17 cellular contexts compared by ENCODE assay signal in the genomic region with DNA sequence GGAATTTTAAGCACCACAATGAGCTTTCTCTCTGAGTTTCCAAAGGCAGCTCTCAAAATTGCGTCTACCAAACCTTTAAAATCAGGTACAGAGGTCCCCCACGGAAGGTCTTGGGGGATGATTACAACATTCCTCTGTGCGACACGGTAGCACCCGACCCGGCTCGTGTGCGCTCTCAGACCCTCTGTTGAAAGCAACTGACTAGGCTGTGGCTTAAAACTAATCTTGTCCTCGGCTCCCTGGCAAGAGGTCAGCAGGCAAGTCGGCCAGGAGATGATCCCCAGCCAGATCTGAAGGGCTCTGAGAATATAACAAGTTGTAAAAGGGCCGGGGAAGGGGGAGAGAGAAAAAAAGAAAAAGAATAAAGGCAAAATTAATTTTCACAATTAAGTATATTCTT.
DNase-seq lines count a peak whose midpoint lies in the region; ATAC-seq, FAIRE-seq and TF ChIP-seq lines count a peak whose summit lies in the region.
"Had no signal": no experiment of that assay in that cellular context is flagged by ENCODE, and none has a peak within 500 bp of the region (broad histone marks: within the 10 kb centered on the region; RNA-seq: fewer than 3 reads in every experiment).

No MANE protein-coding gene starts in this region.

- H4K20me1 ChIP-seq in Karpas-422 (ENCODE audit: insufficient read depth, low read depth, low read length) = 0 out of 2 replicates have a peak, but pooled peaks cover 4% of the 10 kb centered on the region

- POLR2A ChIA-PET in CD8-positive, alpha-beta T cell (lab: Charles Lee) = no interaction called here

- FAIRE-seq in G401.6 (lab: Jason Lieb, UNC) = peak; percentile 99
- FAIRE-seq: D721Med had no signal

- peaks cover 7% of the 10 kb centered on the region for H3K79me1 ChIP-seq in trophoblast cell (ENCODE audit: low read length)

- H3K9me2 ChIP-seq in Karpas-422 (replicated peaks; ENCODE audit: insufficient read depth, low read length) = no peaks in the 10 kb centered on the region

- no peak overlapping the region for H2AK5ac ChIP-seq in trophoblast cell (ENCODE audit: low read length)

- H3K14ac ChIP-seq in trophoblast cell (ENCODE audit: low read length) = no peak overlapping the region

- no peak overlapping the region for H3K4me3 ChIP-seq in trophoblast cell (ENCODE audit: low read depth, low read length)
- H3K4me3 ChIP-seq in CD8-positive, alpha-beta T cell (ENCODE audit: low read depth, low read length) = no peak overlapping the region
- no peak overlapping the region for H3K4me3 ChIP-seq in Karpas-422 (ENCODE audit: low read length)

- no peak overlapping the region for H4K91ac ChIP-seq in trophoblast cell (ENCODE audit: low read depth, low read length)

- CTCF ChIA-PET in CD8-positive, alpha-beta T cell (lab: Charles Lee) = interaction anchor here (1.4 to 17.0 kb wide), 3 partner anchors 13 to 30 kb away, joined by 4 to 150 read pairs (median 8); no protein-coding TSS in a partner anchor

- no peak overlapping the region for H4K12ac ChIP-seq in trophoblast cell (ENCODE audit: low read depth, low read length)

- peak overlapping the region; percentile 70 for H2BK12ac ChIP-seq in trophoblast cell (ENCODE audit: low read length)

- no peak overlapping the region for H3K4me2 ChIP-seq in trophoblast cell (ENCODE audit: low read length)
- no peak overlapping the region for H3K4me2 ChIP-seq in Karpas-422 (ENCODE audit: low read depth, low read length, poor library complexity, severe bottlenecking)

- H3K36me3 ChIP-seq in trophoblast cell (ENCODE audit: control insufficient read depth in 1 of 2, insufficient read depth in 2 of 2, low read length in 2 of 2) (no peaks in the 10 kb centered on the region), Karpas-422 (ENCODE audit: insufficient read depth, low read length) (no peaks in the 10 kb centered on the region)
- no peaks in the 10 kb centered on the region for H3K36me3 ChIP-seq in CD8-positive, alpha-beta T cell (ENCODE audit: insufficient read depth, low read length)

- H2AFZ ChIP-seq in trophoblast cell (ENCODE audit: insufficient read depth, low read length, poor library complexity) (no peak overlapping the region), Karpas-422 (ENCODE audit: low read length) (no peak overlapping the region)

- H3K9me3 Mint-ChIP-seq in CD14-positive monocyte = peaks cover 0 to 2% (median 0%) of the 10 kb centered on the region in 7 donors
- H3K9me3 Mint-ChIP-seq in CD8-positive, alpha-beta T cell = no peaks in the 10 kb centered on the region

- no peaks in the 10 kb centered on the region for H3K36me3 Mint-ChIP-seq in CD14-positive monocyte
- H3K36me3 Mint-ChIP-seq in CD8-positive, alpha-beta T cell = no peaks in the 10 kb centered on the region
- H3K36me3 Mint-ChIP-seq: CD4-positive, alpha-beta memory T cell had no signal

- TF ChIP-seq CTCF in CD14-positive monocyte (IDR thresholded peaks at IDR 0.05) = no peak
- no peak for TF ChIP-seq CTCF in omental fat pad (IDR thresholded peaks at IDR 0.05)
- no peak for TF ChIP-seq CTCF in CD8-positive, alpha-beta T cell (IDR thresholded peaks at IDR 0.05)

- H3K9ac ChIP-seq in trophoblast cell (ENCODE audit: low read length) (no peak overlapping the region), Karpas-422 (ENCODE audit: low read length) (no peak overlapping the region)

- no CpG with 5 or more reads among the region's 11 CpGs for WGBS in trophoblast cell (ENCODE audit: extremely low coverage, insufficient coverage, insufficient read length)

- intact Hi-C loops in CD14-positive monocyte (cut with micrococcal nuclease) = no loop called here
- intact Hi-C loops in CD8-positive, alpha-beta T cell (cut with DNase I, micrococcal nuclease) = no loop called here

- H3K9me3 ChIP-seq in trophoblast cell (ENCODE audit: insufficient read depth, low read depth, low read length) (no peaks in the 10 kb centered on the region), Karpas-422 (ENCODE audit: low read length) (no peaks in the 10 kb centered on the region)
- no peaks in the 10 kb centered on the region for H3K9me3 ChIP-seq in CD8-positive, alpha-beta T cell (ENCODE audit: low read length)

- H3K27me3 Mint-ChIP-seq in CD14-positive monocyte (ENCODE audit: low read depth in 3 of 3) = peaks cover 0 to 1% (median 0%) of the 10 kb centered on the region in 3 donors
- H3K27me3 Mint-ChIP-seq in CD8-positive, alpha-beta T cell (ENCODE audit: low read depth) = peaks cover 37% of the 10 kb centered on the region

- peaks cover 61% of the 10 kb centered on the region for H3K4me1 Mint-ChIP-seq in CD14-positive monocyte
- H3K4me1 Mint-ChIP-seq in CD8-positive, alpha-beta T cell (ENCODE audit: low read depth) = peaks cover 43% of the 10 kb centered on the region

- H2BK120ac ChIP-seq in trophoblast cell (ENCODE audit: insufficient read depth, low read length, poor library complexity) = peak overlapping the region; percentile 34

- H3K4ac ChIP-seq in trophoblast cell (ENCODE audit: low read depth, low read length) = no peak overlapping the region

- H3K27ac Mint-ChIP-seq in CD14-positive monocyte = peak overlapping the region in 1 of 7 donors; percentile 47
- H3K27ac Mint-ChIP-seq in CD8-positive, alpha-beta T cell = no peak overlapping the region
- H3K27ac Mint-ChIP-seq: B cell had no signal

- ATAC-seq in omental fat pad (ENCODE audit: low FRiP score) = no peak
- no peak for ATAC-seq in CD8-positive, alpha-beta T cell
- ATAC-seq: Panc1 had no signal

- H3K23ac ChIP-seq in trophoblast cell (ENCODE audit: low read length) = no peak overlapping the region

- H4K8ac ChIP-seq in trophoblast cell (ENCODE audit: low read depth, low read length) = no peak overlapping the region

- H3K27ac ChIP-seq in trophoblast cell (ENCODE audit: low read depth, low read length) (no peak overlapping the region), Karpas-422 (ENCODE audit: low read length) (no peak overlapping the region)
- H3K27ac ChIP-seq in CD8-positive, alpha-beta T cell (ENCODE audit: low read depth, low read length) = no peak overlapping the region

- DNase-seq in CD14-positive monocyte (ENCODE audit: low spot score) (peak; percentile 14), islet precursor cell (peak; percentile 53), trophoblast cell (no peak), omental fat pad (ENCODE audit: low spot score) (no peak), Karpas-422 (no peak)
- no peak for DNase-seq in CD8-positive, alpha-beta T cell
- DNase-seq: CD4-positive, alpha-beta memory T cell; DND-41; KG1; NCI-H1092 treated with DMSO at 0.1 percent for 48 hours; NCI-H1694 treated with DMSO at 0.1 percent for 48 hours; NCI-H748 treated with DMSO at 0.1 percent for 48 hours; SIG-M5 had no signal

- no peak overlapping the region for H2BK5ac ChIP-seq in trophoblast cell (ENCODE audit: low read depth, low read length, poor library complexity)

- H3K4me3 Mint-ChIP-seq in CD14-positive monocyte = no peak overlapping the region
- H3K4me3 Mint-ChIP-seq in CD8-positive, alpha-beta T cell = no peak overlapping the region
- H3K4me3 Mint-ChIP-seq: B cell; CD4-positive, alpha-beta memory T cell had no signal

- no peak overlapping the region for H3K18ac ChIP-seq in trophoblast cell (ENCODE audit: low read length)

- H3K4me1 ChIP-seq in trophoblast cell (ENCODE audit: control insufficient read depth in 1 of 2, insufficient read depth in 2 of 2, low read length in 2 of 2) = peaks cover 10 to 11% of the 10 kb centered on the region in 2 experiments
- peaks cover 16% of the 10 kb centered on the region for H3K4me1 ChIP-seq in CD8-positive, alpha-beta T cell (ENCODE audit: insufficient read depth, low read length)
- H3K4me1 ChIP-seq in Karpas-422 (ENCODE audit: low read length) = peaks cover 23% of the 10 kb centered on the region

- H3K27me3 ChIP-seq in trophoblast cell (ENCODE audit: insufficient read depth, low read length) (no peaks in the 10 kb centered on the region), Karpas-422 (ENCODE audit: low read length) (no peaks in the 10 kb centered on the region)
- peaks cover 6% of the 10 kb centered on the region for H3K27me3 ChIP-seq in CD8-positive, alpha-beta T cell (ENCODE audit: insufficient read depth, low read length)

- H3K79me2 ChIP-seq in trophoblast cell (ENCODE audit: control insufficient read depth, insufficient read depth, low read length, poor library complexity) (no peaks in the 10 kb centered on the region), Karpas-422 (ENCODE audit: low read length) (no peaks in the 10 kb centered on the region)

Comparison
In these comparisons a context has a peak if more than half of its experiments do, and no peak if none do; other contexts are left out.
1. DNase-seq: peak in CD14-positive monocyte (single experiment) and islet precursor cell (single experiment); none in trophoblast cell (0 of 2), omental fat pad (single experiment), CD8-positive, alpha-beta T cell (0 of 7) and Karpas-422 (single experiment).